Comparison of ENCODE assay signal across 9 cellular contexts in the genomic region with DNA sequence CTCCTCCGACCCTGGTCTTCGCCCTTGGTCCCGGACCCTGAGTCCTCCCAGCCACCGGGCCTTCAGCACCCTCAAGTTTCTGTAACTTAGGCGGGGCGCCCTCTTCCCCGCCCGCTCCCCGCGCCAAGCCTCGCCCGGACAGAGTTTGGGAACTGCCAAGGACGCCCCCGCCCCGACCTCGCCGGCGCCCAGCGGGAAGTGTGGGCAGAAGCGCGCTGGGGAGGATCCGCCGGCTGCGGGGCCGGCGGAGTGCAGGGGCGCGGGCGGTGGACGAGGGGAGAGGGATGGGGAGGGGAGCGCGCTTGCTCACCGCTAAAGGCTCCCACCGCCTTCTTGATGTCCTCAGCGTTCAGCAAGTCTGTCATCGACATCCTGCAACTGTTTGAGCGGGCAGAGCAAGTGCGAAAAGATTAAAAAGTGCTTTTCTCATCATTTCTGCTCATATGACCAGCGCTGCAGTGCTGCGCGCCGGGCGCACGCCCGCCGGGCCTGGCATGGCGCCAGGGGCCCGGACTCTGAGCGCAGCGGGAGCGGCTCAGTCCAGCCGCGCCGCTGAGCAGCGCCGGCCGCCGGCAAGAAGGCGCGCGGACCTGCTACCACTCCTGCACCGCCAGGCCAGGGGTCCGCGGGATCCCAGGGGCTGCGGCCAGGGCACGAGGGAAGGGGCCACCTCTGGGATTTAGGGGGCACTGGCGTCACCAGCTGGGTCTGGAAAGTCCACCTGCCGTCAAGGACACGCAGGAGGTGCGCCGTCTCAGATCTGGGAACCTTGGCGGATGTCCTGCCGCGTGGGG. TPM values are rescaled to one million over a fixed set of nuclear protein-coding genes. Genes with fewer than 3 reads are reported as not detected.
DNase-seq lines count a peak whose midpoint lies in the region; ATAC-seq, FAIRE-seq and TF ChIP-seq lines count a peak whose summit lies in the region.
"Had no signal": no experiment of that assay in that cellular context is flagged by ENCODE, and none has a peak within 500 bp of the region (broad histone marks: within the 10 kb centered on the region; RNA-seq: fewer than 3 reads in every experiment).

A gene with protein sequence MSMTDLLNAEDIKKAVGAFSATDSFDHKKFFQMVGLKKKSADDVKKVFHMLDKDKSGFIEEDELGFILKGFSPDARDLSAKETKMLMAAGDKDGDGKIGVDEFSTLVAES (minus strand): TSS at position 401 of the 794 bp plus-strand sequence. CDS start 30 bp downstream, at position 371.

- no peaks in the 10 kb centered on the region for H3K36me3 Mint-ChIP-seq in activated naive CD4-positive, alpha-beta T cell treated with anti-CD3 and anti-CD28 coated beads, Interleukin-2, amount 50 U/mL, for 24 hours
- no peaks in the 10 kb centered on the region for H3K36me3 Mint-ChIP-seq in activated naive CD4-positive, alpha-beta T cell treated with anti-CD3 and anti-CD28 coated beads, Interleukin-2, amount 10 ng/mL, durations not matched to agents 7 days and 5 days

- no peaks in the 10 kb centered on the region for H3K9me3 ChIP-seq in K562 (replicated peaks; ENCODE audit: control insufficient read depth, insufficient read depth, low read depth, low read length)
- no peaks in the 10 kb centered on the region for H3K9me3 ChIP-seq in upper lobe of right lung

- CTCF ChIA-PET in activated naive CD4-positive, alpha-beta T cell treated with anti-CD3 and anti-CD28 coated beads, Interleukin-2, amount 10 ng/mL, durations not matched to agents 7 days and 5 days (lab: Charles Lee) = no interaction called here
- CTCF ChIA-PET in K562 (lab: Yijun Ruan, JAX; ENCODE audit: low intra/inter-chr PET ratio) = no interaction called here

- H2AFZ ChIP-seq in K562 (ENCODE audit: low read depth, low read length) = no peak within 1 kb of the TSS

- H3K4me2 ChIP-seq in K562 (ENCODE audit: insufficient read depth, low read length) = no peak within 1 kb of the TSS

- peaks cover 6% of the 10 kb centered on the region; the same call in 1 of the 2 replicates for H4K20me1 ChIP-seq in K562 (replicated peaks; ENCODE audit: control insufficient read depth, insufficient read depth, low read length)

- peaks cover 36% of the 10 kb centered on the region for H3K27me3 Mint-ChIP-seq in activated naive CD4-positive, alpha-beta T cell treated with anti-CD3 and anti-CD28 coated beads, Interleukin-2, amount 50 U/mL, for 24 hours
- H3K27me3 Mint-ChIP-seq in activated naive CD4-positive, alpha-beta T cell treated with anti-CD3 and anti-CD28 coated beads, Interleukin-2, amount 10 ng/mL, durations not matched to agents 7 days and 5 days = peaks cover 90% of the 10 kb centered on the region

- peaks cover 5 to 50% of the 10 kb centered on the region in 2 experiments; a peak in 4 of 5 replicates for H3K27me3 ChIP-seq in K562 (ENCODE audit: control insufficient read depth in 2 of 2, insufficient read depth in 2 of 2, low read length in 2 of 2)
- H3K27me3 ChIP-seq in upper lobe of right lung = peaks cover 70% of the 10 kb centered on the region

- H3K9me3 Mint-ChIP-seq in activated naive CD4-positive, alpha-beta T cell treated with anti-CD3 and anti-CD28 coated beads, Interleukin-2, amount 50 U/mL, for 24 hours = no peaks in the 10 kb centered on the region
- H3K9me3 Mint-ChIP-seq in activated naive CD4-positive, alpha-beta T cell treated with anti-CD3 and anti-CD28 coated beads, Interleukin-2, amount 10 ng/mL, durations not matched to agents 7 days and 5 days = no peaks in the 10 kb centered on the region

- DNase-seq in activated naive CD4-positive, alpha-beta T cell treated with anti-CD3 and anti-CD28 coated beads, Interleukin-2, amount 10 ng/mL, durations not matched to agents 7 days and 5 days = no peak
- DNase-seq in K562 (ENCODE audit: extremely low read depth in 1 of 4, low spot score in 3 of 4) (peak; percentile 13 to 31 (median 23)), left kidney (ENCODE audit: low read depth, low spot score) (peak; percentile 80), upper lobe of right lung (no peak), lower leg skin (ENCODE audit: low spot score in 2 of 2) (no peak)

- H3K4me1 Mint-ChIP-seq in activated naive CD4-positive, alpha-beta T cell treated with anti-CD3 and anti-CD28 coated beads, Interleukin-2, amount 50 U/mL, for 24 hours = peaks cover 19% of the 10 kb centered on the region
- H3K4me1 Mint-ChIP-seq in activated naive CD4-positive, alpha-beta T cell treated with anti-CD3 and anti-CD28 coated beads, Interleukin-2, amount 10 ng/mL, durations not matched to agents 7 days and 5 days = peaks cover 10% of the 10 kb centered on the region

- ATAC-seq in K562 = peak; percentile 65; the same call in 2 of the 3 replicates
- ATAC-seq in upper lobe of right lung = peak; percentile 80
- no peak for ATAC-seq in GM18861 (IDR thresholded peaks at IDR 0.05; ENCODE audit: unreplicated experiment)
- no peak for ATAC-seq in GM18519 (IDR thresholded peaks at IDR 0.05; ENCODE audit: low FRiP score, unreplicated experiment)

- TF ChIP-seq CTCF in K562 (IDR thresholded peaks at IDR 0.05 in 2 of 3, conservative IDR thresholded peaks at IDR 0.05 in 1 of 3; ENCODE audit: insufficient read depth in 2 of 3, low read depth in 1 of 3, low read length in 3 of 3) (no peak), upper lobe of right lung (IDR thresholded peaks at IDR 0.05) (no peak), lower leg skin (IDR thresholded peaks at IDR 0.05) (no peak)

- no peak within 1 kb of the TSS for H3K4me3 ChIP-seq in K562
- H3K4me3 ChIP-seq in upper lobe of right lung = peak within 1 kb of the TSS; percentile 36
- no peak within 1 kb of the TSS for H3K4me3 ChIP-seq in lower leg skin (ENCODE audit: low read depth, poor library complexity, severe bottlenecking)
- H3K4me3 ChIP-seq: SK-N-MC had no signal

- intact Hi-C loops in K562 (cut with micrococcal nuclease) = no loop called here
- intact Hi-C loops in upper lobe of right lung (cut with DNase I) = no loop called here
- intact Hi-C loops in lower leg skin (cut with DNase I; ENCODE audit: low total_unique reads) = no loop called here

- no peak for FAIRE-seq in K562 (lab: Jason Lieb, UNC)

- peak within 1 kb of the TSS; percentile 19 for H3K4me3 Mint-ChIP-seq in activated naive CD4-positive, alpha-beta T cell treated with anti-CD3 and anti-CD28 coated beads, Interleukin-2, amount 50 U/mL, for 24 hours
- no peak within 1 kb of the TSS for H3K4me3 Mint-ChIP-seq in activated naive CD4-positive, alpha-beta T cell treated with anti-CD3 and anti-CD28 coated beads, Interleukin-2, amount 10 ng/mL, durations not matched to agents 7 days and 5 days

- POLR2A ChIA-PET in K562 (lab: Yijun Ruan, JAX) = no interaction called here

- WGBS in K562 (ENCODE audit: insufficient coverage, low coverage, missing lambda C conversion rate) = 3% methylated on average over 29 of the region's 74 CpGs
- WGBS in lower leg skin, 2 donors = 4% methylated on average over 49 to 68 of the region's 74 CpGs

- H3K9ac ChIP-seq in K562 (ENCODE audit: insufficient read depth in 1 of 2, low read depth in 2 of 2, low read length in 2 of 2) = no peak within 1 kb of the TSS

- H3K79me2 ChIP-seq in K562 (ENCODE audit: control insufficient read depth, insufficient read depth, low read length) = no peaks in the 10 kb centered on the region

- in situ Hi-C loops in K562 (cut with MboI) = no loop called here

- H3K9me1 ChIP-seq in K562 (ENCODE audit: control insufficient read depth, insufficient read depth, low read length) = no peaks in the 10 kb centered on the region

- TF ChIP-seq POLR2A in K562 (conservative IDR thresholded peaks at IDR 0.05) (no peak), lower leg skin (IDR thresholded peaks at IDR 0.05) (no peak)

- TF ChIP-seq RAD21 in K562 (CRISPR knock-in tag; conservative IDR thresholded peaks at IDR 0.05 in 1 of 2, IDR thresholded peaks at IDR 0.05 in 1 of 2) = no peak

- BruUV-seq in K562 (replicated peaks; lab: Mats Ljungman, UMichigan) = no TSS peak

- H3K36me3 ChIP-seq in K562 (ENCODE audit: control insufficient read depth, insufficient read depth, low read length) (no peaks in the 10 kb centered on the region), upper lobe of right lung (no peaks in the 10 kb centered on the region)

- TF ChIP-seq EP300 in K562 (IDR thresholded peaks at IDR 0.05; ENCODE audit: low read length) = no peak

- no peak within 1 kb of the TSS for H3K27ac ChIP-seq in K562 (ENCODE audit: extremely low read depth, low read depth, low read length)
- no peak within 1 kb of the TSS for H3K27ac ChIP-seq in upper lobe of right lung
- H3K27ac ChIP-seq: SK-N-MC had no signal

- H3K4me1 ChIP-seq in K562 (replicated peaks in 1 of 2; ENCODE audit: control insufficient read depth in 2 of 2, insufficient read depth in 2 of 2, low read length in 2 of 2) = peaks cover 0 to 12% of the 10 kb centered on the region in 2 experiments; a peak in 2 of 5 replicates
- peaks cover 14% of the 10 kb centered on the region for H3K4me1 ChIP-seq in upper lobe of right lung

- H3K27ac Mint-ChIP-seq in activated naive CD4-positive, alpha-beta T cell treated with anti-CD3 and anti-CD28 coated beads, Interleukin-2, amount 50 U/mL, for 24 hours = no peak within 1 kb of the TSS
- no peak within 1 kb of the TSS for H3K27ac Mint-ChIP-seq in activated naive CD4-positive, alpha-beta T cell treated with anti-CD3 and anti-CD28 coated beads, Interleukin-2, amount 10 ng/mL, durations not matched to agents 7 days and 5 days

TF ChIP-seq in K562, 482 proteins besides CTCF, POLR2A, EP300 and RAD21 (continues in another document):
- no peak for TF ChIP-seq ZNF507 (tag; conservative IDR thresholded peaks at IDR 0.05)
- TF ChIP-seq NFXL1 (CRISPR knock-in tag; IDR thresholded peaks at IDR 0.05) = no peak
- no peak for TF ChIP-seq CTBP1 (IDR thresholded peaks at IDR 0.05; ENCODE audit: borderline replicate concordance)

RNA-seq across cellular contexts. Expression of the gene that starts here (rescaled TPM):
- not detected in 2 replicates for total RNA-seq in K562 (2011; cell fraction: chromatin; rRNA removed; ENCODE audit: low replicate concordance)
- total RNA-seq in K562 (2011; cell fraction: nucleolus; rRNA removed) = not detected in 2 replicates
- total RNA-seq in K562 (2011; cell fraction: nucleoplasm; rRNA removed) = not detected in 2 replicates
- total RNA-seq in K562 (2014; rRNA removed) (not detected in 2 replicates), K562 (2014; rRNA removed; fragmentation: Illumina TruSeq; extraction: Trizol) (not detected in 2 replicates), K562 (2015; rRNA removed; fragmentation: Illumina TruSeq; extraction: Trizol) (not detected in 2 replicates), K562 (2021) (not detected in 2 replicates), upper lobe of right lung (2.5 TPM), lower leg skin (not detected)
- polyA plus RNA-seq in K562 (2011; rRNA removed) (not detected in 2 replicates), K562 (2014; fragmentation: Illumina TruSeq; extraction: Trizol) (not detected in 2 replicates), K562 (2014; fragmentation: Nextera tagmentation; extraction: Ambion mirVana) (not detected), K562 (2014; rRNA removed) (not detected in 2 replicates)
- polyA plus RNA-seq in K562 (2011; cell fraction: cytosol; rRNA removed) = not detected in 2 replicates
- not detected in 2 replicates for polyA plus RNA-seq in K562 (2011; cell fraction: nucleus; rRNA removed)
- not detected in 2 replicates for polyA plus RNA-seq in K562 (2012)
- not detected in 2 replicates for polyA minus RNA-seq in K562 (2011; rRNA and poly(A)+ RNA removed)
- polyA minus RNA-seq in K562 (2011; cell fraction: cytosol; rRNA and poly(A)+ RNA removed) = not detected in 2 replicates
- polyA minus RNA-seq in K562 (2011; cell fraction: nucleus; rRNA and poly(A)+ RNA removed) = not detected in 2 replicates

Comparison
In these comparisons a context has a peak if more than half of its experiments do, and no peak if none do; other contexts are left out.
1. Peak in DNase-seq and ATAC-seq in K562; RNA of the gene not detected or under 1 TPM.